In the genomic region with DNA sequence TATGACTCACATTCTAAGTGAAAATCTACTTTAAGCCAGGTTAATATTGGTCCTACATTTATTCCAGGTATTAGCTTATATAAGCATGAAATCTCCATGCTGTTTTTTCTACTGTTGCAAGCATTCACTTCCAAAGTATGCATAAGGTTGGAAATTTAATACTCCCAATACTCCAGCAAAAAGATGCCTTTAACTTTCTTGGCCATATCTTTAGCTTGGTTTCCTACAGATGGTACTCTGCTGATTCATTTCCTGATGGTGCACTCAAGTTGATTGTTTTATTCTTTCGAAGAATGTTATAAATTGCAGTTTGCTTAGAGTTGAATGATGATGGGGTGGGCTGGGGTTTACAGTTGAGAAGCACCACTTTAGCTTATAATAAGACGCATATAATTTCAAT, we compare ENCODE assay signal across 26 cellular contexts.
DNase-seq lines count a peak whose midpoint lies in the region; ATAC-seq, FAIRE-seq and TF ChIP-seq lines count a peak whose summit lies in the region.
"Had no signal": no experiment of that assay in that cellular context is flagged by ENCODE, and none has a peak within 500 bp of the region (broad histone marks: within the 10 kb centered on the region; RNA-seq: fewer than 3 reads in every experiment).

No MANE protein-coding gene starts in this region.

- H3K27me3 Mint-ChIP-seq in mesothelial cell of epicardium (ENCODE audit: low read depth), result no peaks in the 10 kb centered on the region
- no peaks in the 10 kb centered on the region for H3K27me3 Mint-ChIP-seq in activated CD8-positive, alpha-beta T cell treated with anti-CD3 and anti-CD28 coated beads, Interleukin-2, amount 10 ng/mL, durations not matched to agents 7 days and 5 days (ENCODE audit: low read depth)
- H3K27me3 Mint-ChIP-seq: activated naive CD8-positive, alpha-beta T cell treated with anti-CD3 and anti-CD28 coated beads, Interleukin-2, amount 50 U/mL, for 24 hours; progenitor cell of endocrine pancreas; T-helper 17 cell had no signal

- H3K36me3 Mint-ChIP-seq in mesothelial cell of epicardium, result peaks cover 2% of the 10 kb centered on the region
- H3K36me3 Mint-ChIP-seq in activated CD8-positive, alpha-beta T cell treated with anti-CD3 and anti-CD28 coated beads, Interleukin-2, amount 10 ng/mL, durations not matched to agents 7 days and 5 days (ENCODE audit: low read depth), result peaks cover 2% of the 10 kb centered on the region

- H3K27ac Mint-ChIP-seq in mesothelial cell of epicardium, result no peak overlapping the region
- H3K27ac Mint-ChIP-seq in activated CD8-positive, alpha-beta T cell treated with anti-CD3 and anti-CD28 coated beads, Interleukin-2, amount 10 ng/mL, durations not matched to agents 7 days and 5 days, result no peak overlapping the region
- H3K27ac Mint-ChIP-seq: activated CD4-positive, alpha-beta T cell treated with anti-CD3 and anti-CD28 coated beads, Interleukin-2, amount 10 ng/mL, durations not matched to agents 7 days and 5 days; activated naive CD8-positive, alpha-beta T cell treated with anti-CD3 and anti-CD28 coated beads, Interleukin-2, amount 50 U/mL, for 24 hours; CD8-positive, alpha-beta memory T cell; progenitor cell of endocrine pancreas; T-helper 17 cell had no signal

- H3K4me3 Mint-ChIP-seq in mesothelial cell of epicardium, result no peak overlapping the region
- no peak overlapping the region for H3K4me3 Mint-ChIP-seq in activated CD8-positive, alpha-beta T cell treated with anti-CD3 and anti-CD28 coated beads, Interleukin-2, amount 10 ng/mL, durations not matched to agents 7 days and 5 days
- H3K4me3 Mint-ChIP-seq: activated CD4-positive, alpha-beta T cell treated with anti-CD3 and anti-CD28 coated beads, Interleukin-2, amount 10 ng/mL, durations not matched to agents 7 days and 5 days; activated naive CD8-positive, alpha-beta T cell treated with anti-CD3 and anti-CD28 coated beads, Interleukin-2, amount 50 U/mL, for 24 hours; CD8-positive, alpha-beta memory T cell; T-helper 17 cell had no signal

- FAIRE-seq in HTR-8/SVneo (lab: Jason Lieb, UNC), result no peak

- H3K9me3 Mint-ChIP-seq in mesothelial cell of epicardium, result peaks cover 28% of the 10 kb centered on the region
- H3K9me3 Mint-ChIP-seq in activated CD8-positive, alpha-beta T cell treated with anti-CD3 and anti-CD28 coated beads, Interleukin-2, amount 10 ng/mL, durations not matched to agents 7 days and 5 days (ENCODE audit: insufficient read depth), result peaks cover 14% of the 10 kb centered on the region

- ATAC-seq in activated CD8-positive, alpha-beta T cell treated with anti-CD3 and anti-CD28 coated beads, Interleukin-2, amount 10 ng/mL, durations not matched to agents 7 days and 5 days, result no peak
- ATAC-seq: activated naive CD8-positive, alpha-beta T cell treated with anti-CD3 and anti-CD28 coated beads, Interleukin-2, amount 50 U/mL, for 24 hours; left lobe of liver; mucosa of descending colon; T-helper 17 cell had no signal

- H3K4me3 ChIP-seq in AG10803 (ENCODE audit: low read length), result no peak overlapping the region
- no peak overlapping the region for H3K4me3 ChIP-seq in fibroblast of the aortic adventitia (ENCODE audit: low read depth, low read length)
- H3K4me3 ChIP-seq: dorsolateral prefrontal cortex, HAP-1, mucosa of descending colon, SJSA1, skin epidermis, thoracic aorta had no signal

- POLR2A ChIA-PET in activated CD8-positive, alpha-beta T cell treated with anti-CD3 and anti-CD28 coated beads, Interleukin-2, amount 10 ng/mL, durations not matched to agents 7 days and 5 days (lab: Charles Lee), result no interaction called here

- H3K4me1 Mint-ChIP-seq in mesothelial cell of epicardium, result no peaks in the 10 kb centered on the region
- no peaks in the 10 kb centered on the region for H3K4me1 Mint-ChIP-seq in activated CD8-positive, alpha-beta T cell treated with anti-CD3 and anti-CD28 coated beads, Interleukin-2, amount 10 ng/mL, durations not matched to agents 7 days and 5 days (ENCODE audit: low read depth)
- H3K4me1 Mint-ChIP-seq: activated naive CD8-positive, alpha-beta T cell treated with anti-CD3 and anti-CD28 coated beads, Interleukin-2, amount 50 U/mL, for 24 hours; CD8-positive, alpha-beta memory T cell; T-helper 17 cell had no signal

- no peak for TF ChIP-seq CTCF in AG10803 (conservative IDR thresholded peaks at IDR 0.05; ENCODE audit: low read length)
- no peak for TF ChIP-seq CTCF in fibroblast of the aortic adventitia (IDR thresholded peaks at IDR 0.05; ENCODE audit: insufficient read depth, low read length)
- no peak for TF ChIP-seq CTCF in mesothelial cell of epicardium (IDR thresholded peaks at IDR 0.05; ENCODE audit: unreplicated experiment)

- peak; percentile 15 for DNase-seq in AG10803 (ENCODE audit: low read depth)
- DNase-seq in HTR-8/SVneo (ENCODE audit: insufficient read length, low spot score), result peak; percentile 26
- peak; percentile 37 for DNase-seq in astrocyte of the hippocampus (ENCODE audit: low read depth, low spot score)
- DNase-seq in fibroblast of the aortic adventitia (ENCODE audit: low read depth), result peak; percentile 80
- DNase-seq in NCI-H1436 (lab: John Stamatoyannopoulos, UW), result no peak
- DNase-seq in mesothelial cell of epicardium (ENCODE audit: low spot score in 2 of 2, unreplicated experiment in 2 of 2), result no peak
- DNase-seq in activated CD8-positive, alpha-beta T cell treated with anti-CD3 and anti-CD28 coated beads, Interleukin-2, amount 10 ng/mL, durations not matched to agents 7 days and 5 days, result no peak
- no peak for DNase-seq in activated CD8-positive, alpha-beta memory T cell treated with anti-CD3 and anti-CD28 coated beads for 24 hours
- DNase-seq: activated CD4-positive, alpha-beta T cell treated with anti-CD3 and anti-CD28 coated beads, Interleukin-2, amount 10 ng/mL, durations not matched to agents 7 days and 5 days; activated effector memory CD4-positive, alpha-beta T cell treated with anti-CD3 and anti-CD28 coated beads, Interleukin-2, amount 50 U/mL, for 16 hours; activated naive CD8-positive, alpha-beta T cell treated with anti-CD3 and anti-CD28 coated beads, Interleukin-2, amount 50 U/mL, for 24 hours; CD8-positive, alpha-beta memory T cell; DMS53; dorsolateral prefrontal cortex; mucosa of descending colon; NCI-H1417; NCI-H82; stimulated activated CD4-positive, alpha-beta T cell treated with anti-CD3 and anti-CD28 coated beads, Interleukin-2, amount 100 ng/mL, for 24 hours; stimulated activated naive CD4-positive, alpha-beta T cell; T-helper 17 cell had no signal

- CTCF ChIA-PET in activated CD8-positive, alpha-beta T cell treated with anti-CD3 and anti-CD28 coated beads, Interleukin-2, amount 10 ng/mL, durations not matched to agents 7 days and 5 days (lab: Charles Lee), result no interaction called here

Comparison
In these comparisons a context has a peak if more than half of its experiments do, and no peak if none do; other contexts are left out.
1. DNase-seq: peak in AG10803 (single experiment), HTR-8/SVneo (single experiment), astrocyte of the hippocampus (single experiment) and fibroblast of the aortic adventitia (single experiment); none in NCI-H1436 (single experiment), mesothelial cell of epicardium (0 of 2), activated CD8-positive, alpha-beta T cell treated with anti-CD3 and anti-CD28 coated beads, Interleukin-2, amount 10 ng/mL, durations not matched to agents 7 days and 5 days (single experiment) and activated CD8-positive, alpha-beta memory T cell treated with anti-CD3 and anti-CD28 coated beads for 24 hours (single experiment).